In genomic region chr5:10701567-10702039, GRCh38 we compare ENCODE assay signal across 8 cellular contexts. TPM values are rescaled to one million over a fixed set of nuclear protein-coding genes. Genes with fewer than 3 reads are reported as not detected.
DNase-seq lines count a peak whose midpoint lies in the region; ATAC-seq, FAIRE-seq and TF ChIP-seq lines count a peak whose summit lies in the region.

No MANE protein-coding gene starts in this region.

- H3K79me2 ChIP-seq in OCI-LY1 (ENCODE audit: insufficient read depth, low read length) = no peaks in the 10 kb centered on the region

- H3K36me3 ChIP-seq in OCI-LY1 (ENCODE audit: insufficient read depth, low read length) (peaks cover 7% of the 10 kb centered on the region; the same call in 1 of the 2 replicates), bronchial epithelial cell (ENCODE audit: control insufficient read depth, insufficient read depth, low read length) (no peaks in the 10 kb centered on the region)

- no peaks in the 10 kb centered on the region; the same call in 1 of the 2 replicates for H4K20me1 ChIP-seq in OCI-LY1 (ENCODE audit: insufficient read depth, low read length)

- H3K4me2 ChIP-seq in OCI-LY1 (ENCODE audit: low read length) = no peak overlapping the region

- H3K27ac ChIP-seq in OCI-LY1 (ENCODE audit: low read depth, low read length, poor library complexity, severe bottlenecking) = peak overlapping the region; percentile 68

- no peak overlapping the region for H3K9ac ChIP-seq in OCI-LY1 (ENCODE audit: low read length)

- no peaks in the 10 kb centered on the region for H3K9me2 ChIP-seq in OCI-LY1 (ENCODE audit: low read depth, low read length)

- H2AFZ ChIP-seq in OCI-LY1 (ENCODE audit: low read length) = no peak overlapping the region

- no peaks in the 10 kb centered on the region for H3K27me3 ChIP-seq in OCI-LY1 (ENCODE audit: insufficient read depth, low read length)
- H3K27me3 ChIP-seq in bronchial epithelial cell (ENCODE audit: control insufficient read depth, insufficient read depth, low read length) = no peaks in the 10 kb centered on the region

- ATAC-seq in left lobe of liver (peak; percentile 76), HG02870 (IDR thresholded peaks at IDR 0.05; ENCODE audit: unreplicated experiment) (no peak)

- DNase-seq in AG10803 (ENCODE audit: low read depth) (peak; percentile 47), bronchial epithelial cell (ENCODE audit: low read depth) (no peak), left lobe of liver (ENCODE audit: low spot score) (no peak), urothelium cell line (ENCODE audit: low spot score) (peak; percentile 50), amniotic stem cell (lab: John Stamatoyannopoulos, UW) (no peak)

- H3K4me3 ChIP-seq in AG10803 (ENCODE audit: low read length) (no peak overlapping the region), GM12875 (ENCODE audit: low read depth, low read length) (no peak overlapping the region), OCI-LY1 (ENCODE audit: low read depth, low read length, poor library complexity, severe bottlenecking) (no peak overlapping the region), bronchial epithelial cell (ENCODE audit: low read depth, low read length) (no peak overlapping the region)

- H3F3A ChIP-seq in OCI-LY1 (ENCODE audit: insufficient read depth, low read length) = no peaks in the 10 kb centered on the region

- H3K9me3 ChIP-seq in OCI-LY1 (ENCODE audit: low read length) = no peaks in the 10 kb centered on the region

- H3K4me1 ChIP-seq in OCI-LY1 (ENCODE audit: insufficient read depth, low read length, severe bottlenecking) = peaks cover 83% of the 10 kb centered on the region

- TF ChIP-seq CTCF in AG10803 (conservative IDR thresholded peaks at IDR 0.05; ENCODE audit: low read length) (peak; percentile 59), GM12875 (IDR thresholded peaks at IDR 0.05; ENCODE audit: borderline replicate concordance, insufficient read depth, low read depth, low read length) (peak; percentile 68), OCI-LY1 (IDR thresholded peaks at IDR 0.05; ENCODE audit: low read length) (peak; percentile 54), bronchial epithelial cell (IDR thresholded peaks at IDR 0.05; ENCODE audit: insufficient read depth, low read length, severe bottlenecking) (peak; percentile 56)

- FAIRE-seq in bronchial epithelial cell (lab: Jason Lieb, UNC) (no peak), urothelium cell line (lab: Jason Lieb, UNC) (no peak)

RNA-seq across cellular contexts. Expression of gene DAP, which starts 59.4 kb away (rescaled TPM):
- 10.5 and 11.8 TPM in 2 replicates for total RNA-seq in bronchial epithelial cell
- 129 TPM for total RNA-seq in left lobe of liver

Comparison
In these comparisons a context has a peak if more than half of its experiments do, and no peak if none do; other contexts are left out.
1. DNase-seq: peak in AG10803 (single experiment) and urothelium cell line (single experiment); none in bronchial epithelial cell (single experiment), left lobe of liver (single experiment) and amniotic stem cell (single experiment).
2. RNA of gene DAP, which starts 59.4 kb away (total RNA-seq): 129 TPM in left lobe of liver (single experiment); 10.5 to 11.8 TPM in bronchial epithelial cell; every median in the first group is over 10 times any median in the second.
3. Peak in every context shown above with its lines, with median percentiles within 50 percentile points of each other: CTCF ChIP-seq.